In genomic region chr1:12604986-12605385, GRCh38 we compare ENCODE assay signal across 16 cellular contexts. TPM values are rescaled to one million over a fixed set of nuclear protein-coding genes. Genes with fewer than 3 reads are reported as not detected.
A peak's percentile ranks its signal among the peaks of the same experiment; 100 is the strongest.
DNase-seq lines count a peak whose midpoint lies in the region; ATAC-seq and TF ChIP-seq lines count a peak whose summit lies in the region.
"Had no signal": no experiment of that assay in that cellular context is flagged by ENCODE, and none has a peak within 500 bp of the region (broad histone marks: within the 10 kb centered on the region; RNA-seq: fewer than 3 reads in every experiment).

No MANE protein-coding gene starts in this region.

- WGBS in right lobe of liver (ENCODE audit: insufficient coverage, low coverage, low lambda C conversion rate, missing lambda C conversion rate): 69% methylated on average over 4 of the region's 9 CpGs

- peak overlapping the region in 1 of 2 donors; percentile 78 for H3K4me3 Mint-ChIP-seq in stimulated activated naive CD8-positive, alpha-beta T cell treated with anti-CD3 and anti-CD28 coated beads, Interleukin-15, amount 100 ng/mL, for 72 hours
- H3K4me3 Mint-ChIP-seq in T-helper 17 cell: no peak overlapping the region
- H3K4me3 Mint-ChIP-seq in activated T-helper 2 cell treated with anti-CD3 and anti-CD28 coated beads, Interferon-gamma antibody, Interleukin-2, Interleukin-4, amounts not matched to agents 10 μg/mL and 5 μg/mL and 100 μg/mL, durations not matched to agents 14 hours and 24 hours and 36 hours (ENCODE audit: low read depth): no peak overlapping the region
- H3K4me3 Mint-ChIP-seq: activated B cell treated with CpG ODN at 0.5 μM for 24 hours; stimulated activated memory B cell treated with anti-CD40 and anti-IgM and Interleukin-4, amounts not matched to agents 10 μg/mL and 1 μg/mL and 100 μg/mL, for 72 hours had no signal

- H3K4me3 ChIP-seq in right lobe of liver: no peak overlapping the region

- peaks cover 2% of the 10 kb centered on the region for H3K36me3 Mint-ChIP-seq in T-helper 17 cell (ENCODE audit: low read depth)
- peaks cover 64% of the 10 kb centered on the region for H3K36me3 Mint-ChIP-seq in activated T-helper 2 cell treated with anti-CD3 and anti-CD28 coated beads, Interferon-gamma antibody, Interleukin-2, Interleukin-4, amounts not matched to agents 10 μg/mL and 5 μg/mL and 100 μg/mL, durations not matched to agents 14 hours and 24 hours and 36 hours (ENCODE audit: low read depth)

- H3K27ac ChIP-seq in right lobe of liver: peak overlapping the region in 2 of 3 donors; percentile 72 to 89
- H3K27ac ChIP-seq: HL-60 had no signal

- ATAC-seq in stimulated activated naive CD8-positive, alpha-beta T cell treated with anti-CD3 and anti-CD28 coated beads, Interleukin-15, amount 100 ng/mL, for 72 hours: no peak
- ATAC-seq in stimulated activated naive CD8-positive, alpha-beta T cell treated with anti-CD3 and anti-CD28 coated beads, Interleukin-15, Interleukin-2, amounts not matched to agents 100 U/mL and 50 U/mL, for 24 hours: no peak
- ATAC-seq in T-helper 17 cell (no peak), right lobe of liver (no peak), HG03135 (IDR thresholded peaks at IDR 0.05; ENCODE audit: unreplicated experiment) (no peak), HG02571 (IDR thresholded peaks at IDR 0.05; ENCODE audit: unreplicated experiment) (no peak)

- peaks cover 97% of the 10 kb centered on the region for H3K4me1 Mint-ChIP-seq in stimulated activated naive CD8-positive, alpha-beta T cell treated with anti-CD3 and anti-CD28 coated beads, Interleukin-15, amount 100 ng/mL, for 72 hours
- H3K4me1 Mint-ChIP-seq in T-helper 17 cell: peaks cover 36% of the 10 kb centered on the region
- peaks cover 37% of the 10 kb centered on the region for H3K4me1 Mint-ChIP-seq in activated T-helper 2 cell treated with anti-CD3 and anti-CD28 coated beads, Interferon-gamma antibody, Interleukin-2, Interleukin-4, amounts not matched to agents 10 μg/mL and 5 μg/mL and 100 μg/mL, durations not matched to agents 14 hours and 24 hours and 36 hours (ENCODE audit: low read depth)
- H3K4me1 Mint-ChIP-seq: activated B cell treated with CpG ODN at 0.5 μM for 24 hours had no signal

- H3K36me3 ChIP-seq in right lobe of liver: no peaks in the 10 kb centered on the region

- peak overlapping the region; percentile 77 to 86 for H3K27ac Mint-ChIP-seq in stimulated activated naive CD8-positive, alpha-beta T cell treated with anti-CD3 and anti-CD28 coated beads, Interleukin-15, amount 100 ng/mL, for 72 hours
- H3K27ac Mint-ChIP-seq in T-helper 17 cell: peak overlapping the region; percentile 97
- H3K27ac Mint-ChIP-seq in activated T-helper 2 cell treated with anti-CD3 and anti-CD28 coated beads, Interferon-gamma antibody, Interleukin-2, Interleukin-4, amounts not matched to agents 10 μg/mL and 5 μg/mL and 100 μg/mL, durations not matched to agents 14 hours and 24 hours and 36 hours: no peak overlapping the region
- H3K27ac Mint-ChIP-seq: activated B cell treated with CpG ODN at 0.5 μM for 24 hours; stimulated activated memory B cell treated with anti-CD40 and anti-IgM and Interleukin-4, amounts not matched to agents 10 μg/mL and 1 μg/mL and 100 μg/mL, for 72 hours had no signal

- H3K27me3 ChIP-seq in right lobe of liver: no peaks in the 10 kb centered on the region

- no peaks in the 10 kb centered on the region for H3K27me3 Mint-ChIP-seq in stimulated activated naive CD8-positive, alpha-beta T cell treated with anti-CD3 and anti-CD28 coated beads, Interleukin-15, amount 100 ng/mL, for 72 hours
- no peaks in the 10 kb centered on the region for H3K27me3 Mint-ChIP-seq in T-helper 17 cell
- no peaks in the 10 kb centered on the region for H3K27me3 Mint-ChIP-seq in activated T-helper 2 cell treated with anti-CD3 and anti-CD28 coated beads, Interferon-gamma antibody, Interleukin-2, Interleukin-4, amounts not matched to agents 10 μg/mL and 5 μg/mL and 100 μg/mL, durations not matched to agents 14 hours and 24 hours and 36 hours (ENCODE audit: low read depth)

- intact Hi-C loops in right lobe of liver (cut with DNase I): no loop called here
- intact Hi-C loops in activated T-helper 2 cell treated with anti-CD3 and anti-CD28 coated beads, Interferon-gamma antibody, Interleukin-2, Interleukin-4, amounts not matched to agents 10 μg/mL and 5 μg/mL and 100 μg/mL, durations not matched to agents 14 hours and 24 hours and 36 hours (cut with micrococcal nuclease): loop anchor here (1.0 to 5.0 kb wide), 2 partner anchors 15 to 93 kb away; no protein-coding TSS in a partner anchor

- no peak for DNase-seq in stimulated activated naive CD8-positive, alpha-beta T cell treated with anti-CD3 and anti-CD28 coated beads, Interleukin-15, amount 100 ng/mL, for 72 hours
- no peak for DNase-seq in stimulated activated naive CD8-positive, alpha-beta T cell treated with anti-CD3 and anti-CD28 coated beads, Interleukin-15, Interleukin-2, amounts not matched to agents 100 U/mL and 50 U/mL, for 24 hours
- no peak for DNase-seq in T-helper 17 cell
- no peak for DNase-seq in right lobe of liver
- DNase-seq in SKM-1 treated with dmso at 0.1 percent for 144 hours (lab: John Stamatoyannopoulos, UW; ENCODE audit: unreplicated experiment): no peak
- DNase-seq in activated T-helper 2 cell treated with anti-CD3 and anti-CD28 coated beads, Interferon-gamma antibody, Interleukin-2, Interleukin-4, amounts not matched to agents 10 μg/mL and 5 μg/mL and 100 μg/mL, durations not matched to agents 14 hours and 24 hours and 36 hours (ENCODE audit: low spot score): no peak
- DNase-seq: activated B cell treated with CpG ODN at 0.5 μM for 24 hours, aorta had no signal

- TF ChIP-seq POLR2A in right lobe of liver (IDR thresholded peaks at IDR 0.05): no peak

- peaks cover 13 to 24% of the 10 kb centered on the region in 2 donors for H3K9me3 Mint-ChIP-seq in stimulated activated naive CD8-positive, alpha-beta T cell treated with anti-CD3 and anti-CD28 coated beads, Interleukin-15, amount 100 ng/mL, for 72 hours
- peaks cover 4% of the 10 kb centered on the region for H3K9me3 Mint-ChIP-seq in activated T-helper 2 cell treated with anti-CD3 and anti-CD28 coated beads, Interferon-gamma antibody, Interleukin-2, Interleukin-4, amounts not matched to agents 10 μg/mL and 5 μg/mL and 100 μg/mL, durations not matched to agents 14 hours and 24 hours and 36 hours
- H3K9me3 Mint-ChIP-seq: neural crest cell had no signal

- peaks cover 0 to 94% (median 46%) of the 10 kb centered on the region in 4 donors for H3K4me1 ChIP-seq in right lobe of liver

- TF ChIP-seq CTCF in right lobe of liver (IDR thresholded peaks at IDR 0.05): no peak

- H3K9me3 ChIP-seq in T-helper 17 cell (ENCODE audit: control insufficient read depth, low read length, poor library complexity, severe bottlenecking) (no peaks in the 10 kb centered on the region), right lobe of liver (no peaks in the 10 kb centered on the region)

RNA-seq across cellular contexts. Expression of gene DHRS3, which starts 13.0 kb away (rescaled TPM):
- total RNA-seq in T-helper 17 cell (10 to 100 TPM; 31.0 to 38.3 TPM), right lobe of liver (100 to 1,000 TPM; 132 to 252 (median 172) TPM)
- 93.6 and 95.2 TPM in 2 replicates for total RNA-seq in activated T-helper 2 cell treated with anti-CD3 and anti-CD28 coated beads, Interferon-gamma antibody, Interleukin-2, Interleukin-4, amounts not matched to agents 10 μg/mL and 5 μg/mL and 100 μg/mL, durations not matched to agents 14 hours and 24 hours and 36 hours

RNA-seq across cellular contexts. Expression of gene AADACL4, which starts 38.9 kb away (rescaled TPM):
- not detected for total RNA-seq in T-helper 17 cell
- total RNA-seq in right lobe of liver: not detected
- not detected in 2 replicates for total RNA-seq in activated T-helper 2 cell treated with anti-CD3 and anti-CD28 coated beads, Interferon-gamma antibody, Interleukin-2, Interleukin-4, amounts not matched to agents 10 μg/mL and 5 μg/mL and 100 μg/mL, durations not matched to agents 14 hours and 24 hours and 36 hours
- total RNA-seq: activated B cell treated with CpG ODN at 0.5 μM for 24 hours, aorta, H7, neural crest cell, pulmonary artery endothelial cell, Right ventricle myocardium inferior had no signal
